8 cellular contexts compared by ENCODE assay signal in the genomic region with DNA sequence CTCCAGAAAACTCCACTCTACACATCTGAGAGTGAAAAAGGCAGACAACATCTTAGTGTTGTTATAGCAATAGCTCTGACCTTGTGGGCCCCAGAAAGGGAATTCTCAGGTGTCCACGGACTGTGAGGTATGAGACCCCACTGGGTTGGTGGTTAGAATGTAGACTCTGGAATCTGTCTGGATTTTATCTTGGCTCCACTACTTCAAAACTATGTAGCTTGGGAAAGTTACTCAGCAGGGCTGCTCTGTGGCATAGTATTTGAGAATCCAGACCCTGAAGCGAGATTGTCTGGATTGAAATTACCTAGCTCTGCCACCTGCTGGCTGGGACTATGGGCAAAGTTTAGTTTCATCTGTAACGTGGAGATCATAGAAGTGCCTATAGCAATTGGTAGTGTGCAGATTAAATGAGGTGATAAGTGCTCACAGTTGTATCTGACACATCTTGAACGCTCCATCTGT. TPM values are rescaled to one million over a fixed set of nuclear protein-coding genes. Genes with fewer than 3 reads are reported as not detected.
A peak's percentile ranks its signal among the peaks of the same experiment; 100 is the strongest.
DNase-seq lines count a peak whose midpoint lies in the region; ATAC-seq, FAIRE-seq and TF ChIP-seq lines count a peak whose summit lies in the region.

No MANE protein-coding gene starts in this region.

- H3K4me3 Mint-ChIP-seq in T-helper 17 cell: peak overlapping the region; percentile 64

- H2BK120ac ChIP-seq in mesenchymal stem cell (ENCODE audit: low read depth, low read length): no peak overlapping the region

- H3K18ac ChIP-seq in mesenchymal stem cell (ENCODE audit: low read depth in 1 of 2, low read length in 2 of 2): no peak overlapping the region

- no peaks in the 10 kb centered on the region for H3K27me3 Mint-ChIP-seq in T-helper 17 cell

- H3K9ac ChIP-seq in mesenchymal stem cell (ENCODE audit: low read length): no peak overlapping the region

- peak; percentile 92 for DNase-seq in AG10803 (ENCODE audit: low read depth)
- no peak for DNase-seq in GM19239 (ENCODE audit: insufficient read length, low spot score)
- DNase-seq in T-helper 17 cell: peak in 2 of 3 donors; percentile 38 to 39
- DNase-seq in T47D (ENCODE audit: low read depth in 1 of 2, low spot score in 1 of 2): peak; percentile 16 to 58
- peak; percentile 21 for DNase-seq in mesenchymal stem cell
- DNase-seq in Ammon's horn (ENCODE audit: low spot score): no peak

- no peak overlapping the region for H2BK12ac ChIP-seq in mesenchymal stem cell (ENCODE audit: low read length in 2 of 2)

- ATAC-seq in T-helper 17 cell (peak; percentile 49), HG03439 (IDR thresholded peaks at IDR 0.05; ENCODE audit: unreplicated experiment) (no peak), HG02678 (IDR thresholded peaks at IDR 0.05; ENCODE audit: unreplicated experiment) (no peak)

- no peak overlapping the region for H3K4ac ChIP-seq in mesenchymal stem cell (ENCODE audit: low read depth in 1 of 2, low read length in 2 of 2)

- no peak overlapping the region for H3K4me2 ChIP-seq in mesenchymal stem cell (ENCODE audit: low read length, poor library complexity, severe bottlenecking)

- H3K23ac ChIP-seq in mesenchymal stem cell (ENCODE audit: low read length in 2 of 2): no peak overlapping the region

- WGBS in mesenchymal stem cell: 79% methylated on average over 4 of the region's 4 CpGs

- H3K27me3 ChIP-seq in mesenchymal stem cell (ENCODE audit: control insufficient read depth in 1 of 2, insufficient read depth in 1 of 2, low read length in 2 of 2): no peaks in the 10 kb centered on the region

- peaks cover 13% of the 10 kb centered on the region for H3K4me1 ChIP-seq in mesenchymal stem cell (ENCODE audit: control insufficient read depth, insufficient read depth, low read depth, low read length)

- in situ Hi-C loops in T47D (cut with HindIII; ENCODE audit: low pct_unique_long_range_greater_than_20kb, low sequenced_read_pairs): no loop called here

- H3K4me3 ChIP-seq in AG10803 (ENCODE audit: low read length): no peak overlapping the region
- no peak overlapping the region for H3K4me3 ChIP-seq in mesenchymal stem cell (ENCODE audit: insufficient read depth in 1 of 2, low read depth in 1 of 2, low read length in 2 of 2)

- H3K27ac ChIP-seq in mesenchymal stem cell (ENCODE audit: low read length, poor library complexity, severe bottlenecking): peak overlapping the region; percentile 80

- no peak overlapping the region for H4K8ac ChIP-seq in mesenchymal stem cell (ENCODE audit: low read length)

- no peak overlapping the region for H2AFZ ChIP-seq in mesenchymal stem cell (ENCODE audit: low read depth, low read length)

- H4K91ac ChIP-seq in mesenchymal stem cell (ENCODE audit: low read length): no peak overlapping the region

- H2BK5ac ChIP-seq in mesenchymal stem cell (ENCODE audit: low read depth, low read length, poor library complexity, severe bottlenecking): no peak overlapping the region

- peaks cover 42% of the 10 kb centered on the region for H3K4me1 Mint-ChIP-seq in T-helper 17 cell

- H3K36me3 ChIP-seq in mesenchymal stem cell (ENCODE audit: control insufficient read depth in 1 of 2, insufficient read depth in 2 of 2, low read depth in 1 of 2, low read length in 2 of 2): no peaks in the 10 kb centered on the region

- H3K36me3 Mint-ChIP-seq in T-helper 17 cell (ENCODE audit: low read depth): no peaks in the 10 kb centered on the region

- no peaks in the 10 kb centered on the region for H3K9me3 ChIP-seq in T-helper 17 cell (ENCODE audit: control insufficient read depth, low read length, poor library complexity, severe bottlenecking)
- H3K9me3 ChIP-seq in mesenchymal stem cell (ENCODE audit: control insufficient read depth, low read length): no peaks in the 10 kb centered on the region

- peak; percentile 65 for TF ChIP-seq CTCF in AG10803 (conservative IDR thresholded peaks at IDR 0.05; ENCODE audit: low read length)

- H3K14ac ChIP-seq in mesenchymal stem cell (ENCODE audit: low read length in 2 of 2): no peak overlapping the region

- peak overlapping the region; percentile 98 for H3K27ac Mint-ChIP-seq in T-helper 17 cell

- FAIRE-seq in GM19239 (lab: Jason Lieb, UNC): peak; percentile 94

- H3K79me1 ChIP-seq in mesenchymal stem cell (replicated peaks; ENCODE audit: low read length, poor library complexity, severe bottlenecking): peaks cover 36% of the 10 kb centered on the region

- no peak overlapping the region for H2AK5ac ChIP-seq in mesenchymal stem cell (ENCODE audit: low read length, severe bottlenecking)

- no peak overlapping the region for H2BK15ac ChIP-seq in mesenchymal stem cell (ENCODE audit: low read depth, poor library complexity, severe bottlenecking)

RNA-seq across cellular contexts. Expression of a gene that starts 25.8 kb away (rescaled TPM):
- total RNA-seq in T-helper 17 cell: 100 to 1,000 TPM; 173 to 181 TPM
- polyA plus RNA-seq in mesenchymal stem cell (2013, experiment 1 of 2): 15.2 TPM
- polyA plus RNA-seq in mesenchymal stem cell (2013, experiment 2 of 2): 14.8 TPM

Comparison
In these comparisons a context has a peak if more than half of its experiments do, and no peak if none do; other contexts are left out.
1. DNase-seq: peak in AG10803 (single experiment), T-helper 17 cell (2 of 3), T47D (2 of 2) and mesenchymal stem cell (single experiment); none in GM19239 (single experiment) and Ammon's horn (single experiment).